Comparison of ENCODE assay signal across 11 cellular contexts in genomic region chr1:81548918-81549587, GRCh38.
DNase-seq lines count a peak whose midpoint lies in the region; ATAC-seq and TF ChIP-seq lines count a peak whose summit lies in the region.
"Had no signal": no experiment of that assay in that cellular context is flagged by ENCODE, and none has a peak within 500 bp of the region (broad histone marks: within the 10 kb centered on the region; RNA-seq: fewer than 3 reads in every experiment).

No MANE protein-coding gene starts in this region.

- H3K27me3 Mint-ChIP-seq in mesothelial cell of epicardium (ENCODE audit: low read depth): no peaks in the 10 kb centered on the region

- H3K9me3 ChIP-seq in iPS-18a (ENCODE audit: control insufficient read depth, low read depth, low read length) (no peaks in the 10 kb centered on the region), tibial artery (no peaks in the 10 kb centered on the region), body of pancreas (no peaks in the 10 kb centered on the region)
- H3K9me3 ChIP-seq: neutrophil had no signal

- H3K27me3 ChIP-seq in iPS-18a (ENCODE audit: control insufficient read depth, insufficient read depth, low read length): no peaks in the 10 kb centered on the region
- no peaks in the 10 kb centered on the region for H3K27me3 ChIP-seq in tibial artery
- H3K27me3 ChIP-seq in body of pancreas: no peaks in the 10 kb centered on the region
- H3K27me3 ChIP-seq: neutrophil had no signal

- WGBS in body of pancreas, 2 donors: 33 to 54% methylated on average over 3 of the region's 3 CpGs

- intact Hi-C loops in tibial artery (cut with DNase I; ENCODE audit: low total_unique reads) (no loop called here), body of pancreas (cut with DNase I) (no loop called here)

- H3K36me3 ChIP-seq in iPS-18a (ENCODE audit: control insufficient read depth, low read depth, low read length): no peaks in the 10 kb centered on the region
- no peaks in the 10 kb centered on the region for H3K36me3 ChIP-seq in tibial artery
- H3K36me3 ChIP-seq in body of pancreas (replicated peaks in 1 of 2; ENCODE audit: insufficient read depth in 1 of 2, low read depth in 2 of 2): no peaks in the 10 kb centered on the region
- H3K36me3 ChIP-seq: neutrophil had no signal

- TF ChIP-seq POLR2A in body of pancreas (IDR thresholded peaks at IDR 0.05): no peak

- H3K4me3 Mint-ChIP-seq in mesothelial cell of epicardium: no peak overlapping the region

- H3K36me3 Mint-ChIP-seq in mesothelial cell of epicardium: no peaks in the 10 kb centered on the region

- H3K9me3 Mint-ChIP-seq in mesothelial cell of epicardium: no peaks in the 10 kb centered on the region

- H3K4me3 ChIP-seq in iPS-18a (ENCODE audit: low read length): no peak overlapping the region
- no peak overlapping the region for H3K4me3 ChIP-seq in tibial artery
- no peak overlapping the region for H3K4me3 ChIP-seq in body of pancreas

- in situ Hi-C loops in GM13977 (cut with MboI; ENCODE audit: low pct_unique_long_range_greater_than_20kb, low sequenced_read_pairs, unreplicated experiment): no loop called here

- H3K9ac ChIP-seq in iPS-18a (ENCODE audit: low read length): no peak overlapping the region

- peaks cover 56% of the 10 kb centered on the region for H3K4me1 ChIP-seq in iPS-18a (ENCODE audit: control insufficient read depth, low read depth, low read length)
- H3K4me1 ChIP-seq in tibial artery: no peaks in the 10 kb centered on the region
- H3K4me1 ChIP-seq in body of pancreas: no peaks in the 10 kb centered on the region

- DNase-seq in GM13977 (ENCODE audit: low spot score) (no peak), tibial artery (no peak), mesothelial cell of epicardium (ENCODE audit: low spot score in 2 of 2, unreplicated experiment in 2 of 2) (no peak), body of pancreas (no peak)
- DNase-seq: activated CD4-positive, alpha-beta T cell treated with anti-CD3 and anti-CD28 coated beads for 4 hours; islet precursor cell had no signal

- H3K4me1 Mint-ChIP-seq in mesothelial cell of epicardium: peaks cover 46% of the 10 kb centered on the region

- ATAC-seq in GM19035 (IDR thresholded peaks at IDR 0.05; ENCODE audit: unreplicated experiment) (peak; percentile 51), HG02571 (IDR thresholded peaks at IDR 0.05; ENCODE audit: unreplicated experiment) (peak; percentile 36), HG03432 (IDR thresholded peaks at IDR 0.05; ENCODE audit: unreplicated experiment) (peak; percentile 63), body of pancreas (no peak)

- H3K27ac ChIP-seq in iPS-18a (ENCODE audit: low read length): peak overlapping the region; percentile 98
- no peak overlapping the region for H3K27ac ChIP-seq in tibial artery
- H3K27ac ChIP-seq in body of pancreas: no peak overlapping the region
- H3K27ac ChIP-seq: neutrophil had no signal

- no peak overlapping the region for H3K27ac Mint-ChIP-seq in mesothelial cell of epicardium

- no peak for TF ChIP-seq CTCF in GM13977 (IDR thresholded peaks at IDR 0.05; ENCODE audit: extremely low read depth, insufficient read depth, missing control alignments)
- TF ChIP-seq CTCF in tibial artery (IDR thresholded peaks at IDR 0.05): no peak
- no peak for TF ChIP-seq CTCF in mesothelial cell of epicardium (IDR thresholded peaks at IDR 0.05; ENCODE audit: unreplicated experiment)
- no peak for TF ChIP-seq CTCF in body of pancreas (IDR thresholded peaks at IDR 0.05)
